8 cellular contexts compared by ENCODE assay signal in the genomic region with DNA sequence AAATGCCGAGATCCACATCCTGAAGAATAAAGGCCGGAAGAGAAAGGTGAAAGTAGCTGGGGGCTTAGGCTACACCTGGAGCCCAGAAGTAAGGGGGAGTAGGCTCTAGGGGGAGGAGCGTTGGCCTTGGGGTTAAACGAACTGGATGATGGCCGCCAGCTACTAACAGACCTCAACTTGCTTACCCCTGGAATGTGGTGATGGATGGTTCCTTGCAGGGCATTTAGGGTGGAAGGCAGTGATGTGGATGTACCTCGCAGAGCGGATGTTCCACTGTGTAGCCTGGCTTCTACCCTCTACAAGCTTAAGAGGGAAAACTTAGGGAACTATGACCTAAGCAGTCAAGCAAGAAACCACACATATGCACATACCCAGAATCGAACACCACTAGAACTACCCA. TPM values are rescaled to one million over a fixed set of nuclear protein-coding genes. Genes with fewer than 3 reads are reported as not detected.
DNase-seq lines count a peak whose midpoint lies in the region; ATAC-seq and TF ChIP-seq lines count a peak whose summit lies in the region.

No MANE protein-coding gene starts in this region.

- BruUV-seq in mammary epithelial cell (replicated peaks; lab: Mats Ljungman, UMichigan) = no TSS peak

- H3K4me1 ChIP-seq in KMS-11 (ENCODE audit: low read depth, poor library complexity, severe bottlenecking) = peaks cover 29% of the 10 kb centered on the region
- H3K4me1 ChIP-seq in mammary epithelial cell (ENCODE audit: insufficient read depth, low read length) = peaks cover 18% of the 10 kb centered on the region

- H3K27me3 ChIP-seq in KMS-11 (ENCODE audit: insufficient read depth, low read depth) = no peaks in the 10 kb centered on the region
- H3K27me3 ChIP-seq in mammary epithelial cell (ENCODE audit: insufficient read depth, low read length) = no peaks in the 10 kb centered on the region
- H3K27me3 ChIP-seq in neural cell (ENCODE audit: insufficient read depth, low read depth, low read length) = no peaks in the 10 kb centered on the region

- in situ Hi-C loops in mammary epithelial cell (cut with MboI; ENCODE audit: low sequenced_read_pairs in 2 of 2) = loop anchor here in 1 of 2 donors (25.0 kb wide), 1 partner anchor 208 kb away; the partner anchor contains the start of genes C16orf92 and DOC2A

- H3K9ac ChIP-seq in KMS-11 (peak overlapping the region; percentile 71; the same call in 1 of the 2 replicates), mammary epithelial cell (ENCODE audit: insufficient read depth, low read length) (no peak overlapping the region), neural cell (ENCODE audit: low read length) (peak overlapping the region; percentile 94)

- dilution Hi-C loops in mammary epithelial cell (cut with HindIII; ENCODE audit: low sequenced_read_pairs) = loop anchor here (5.0 kb wide), 2 partner anchors 87 to 137 kb away; no protein-coding TSS in a partner anchor

- CTCF ChIA-PET in mammary epithelial cell (lab: Charles Lee; ENCODE audit: low non-redundant PET) = no interaction called here

- no peaks in the 10 kb centered on the region for H3K9me3 ChIP-seq in mammary epithelial cell (replicated peaks; ENCODE audit: insufficient read depth, low read length)
- H3K9me3 ChIP-seq in neural cell (ENCODE audit: low read length) = no peaks in the 10 kb centered on the region

- H3K4me2 ChIP-seq in KMS-11 (peak overlapping the region; percentile 79), mammary epithelial cell (ENCODE audit: insufficient read depth, low read depth, low read length) (peak overlapping the region; percentile 100), neural cell (ENCODE audit: low read length) (no peak overlapping the region)

- WGBS in mammary epithelial cell (ENCODE audit: low coverage, missing lambda C conversion rate) = 68% methylated on average over 8 of the region's 8 CpGs

- DNase-seq in mammary epithelial cell (no peak), glomerular visceral epithelial cell (ENCODE audit: extremely low spot score) (no peak), activated gamma-delta T cell (lab: John Stamatoyannopoulos, UW) (no peak)
- no peak for DNase-seq in activated effector memory CD4-positive, alpha-beta T cell treated with anti-CD3 and anti-CD28 coated beads, Interleukin-2, amount 50 U/mL, for 16 hours

- TF ChIP-seq CTCF in C4-2B (conservative IDR thresholded peaks at IDR 0.05) (no peak), KMS-11 (conservative IDR thresholded peaks at IDR 0.05; ENCODE audit: low read depth, low read length) (no peak), mammary epithelial cell (conservative IDR thresholded peaks at IDR 0.05 in 1 of 2, IDR thresholded peaks at IDR 0.05 in 1 of 2; ENCODE audit: extremely low read depth in 1 of 2, insufficient read depth in 1 of 2, low read depth in 1 of 2, low read length in 2 of 2) (no peak), neural cell (IDR thresholded peaks at IDR 0.05; ENCODE audit: poor library complexity, severe bottlenecking) (no peak)

- peaks cover 7% of the 10 kb centered on the region for H3F3A ChIP-seq in neural cell (ENCODE audit: insufficient read depth, low read length, poor library complexity, severe bottlenecking)

- H3K4me3 ChIP-seq in KMS-11 (IDR thresholded peaks at IDR 0.05; ENCODE audit: insufficient read depth, low read depth, low read length) (no peak overlapping the region), mammary epithelial cell (replicated peaks in 1 of 3; ENCODE audit: insufficient read depth in 1 of 3, low read depth in 2 of 3, low read length in 3 of 3) (no peak overlapping the region), neural cell (ENCODE audit: low read length) (no peak overlapping the region)

- no peak for TF ChIP-seq RAD21 in neural cell (conservative IDR thresholded peaks at IDR 0.05)

- H3K79me2 ChIP-seq in KMS-11 (ENCODE audit: insufficient read depth, low read depth) = peaks cover 19% of the 10 kb centered on the region
- peaks cover 22% of the 10 kb centered on the region for H3K79me2 ChIP-seq in mammary epithelial cell (ENCODE audit: insufficient read depth, low read length)
- peaks cover 11% of the 10 kb centered on the region for H3K79me2 ChIP-seq in neural cell (replicated peaks; ENCODE audit: insufficient read depth, low read length)

- H3K27ac ChIP-seq in C4-2B (peak overlapping the region; percentile 94), KMS-11 (peak overlapping the region; percentile 78), mammary epithelial cell (ENCODE audit: insufficient read depth, low read depth, low read length) (no peak overlapping the region), neural cell (ENCODE audit: low read length) (peak overlapping the region; percentile 98)

- H3K36me3 ChIP-seq in KMS-11 (ENCODE audit: insufficient read depth) = peaks cover 17% of the 10 kb centered on the region; the same call in 1 of the 2 replicates
- peaks cover 11% of the 10 kb centered on the region for H3K36me3 ChIP-seq in mammary epithelial cell (ENCODE audit: insufficient read depth, low read length)
- no peaks in the 10 kb centered on the region for H3K36me3 ChIP-seq in neural cell (ENCODE audit: insufficient read depth, low read length)

- H3K9me2 ChIP-seq in neural cell (ENCODE audit: insufficient read depth, low read length) = no peaks in the 10 kb centered on the region

- ATAC-seq in GM18861 (IDR thresholded peaks at IDR 0.05; ENCODE audit: unreplicated experiment) = no peak

- H2AFZ ChIP-seq in KMS-11 (ENCODE audit: low read depth) (no peak overlapping the region), mammary epithelial cell (ENCODE audit: low read depth, low read length) (no peak overlapping the region), neural cell (ENCODE audit: low read depth, low read length) (no peak overlapping the region)

- no peak for TF ChIP-seq EP300 in neural cell (conservative IDR thresholded peaks at IDR 0.05; ENCODE audit: poor library complexity, severe bottlenecking)

- intact Hi-C loops in mammary epithelial cell (cut with micrococcal nuclease) = no loop called here

- H4K20me1 ChIP-seq in KMS-11 (ENCODE audit: insufficient read depth) = no peaks in the 10 kb centered on the region
- H4K20me1 ChIP-seq in mammary epithelial cell (ENCODE audit: insufficient read depth, low read length) = no peaks in the 10 kb centered on the region
- peaks cover 3% of the 10 kb centered on the region for H4K20me1 ChIP-seq in neural cell (ENCODE audit: insufficient read depth)

TF ChIP-seq in neural cell, 6 proteins besides CTCF, POLR2A, EP300 and RAD21:
- TF ChIP-seq TAF1 (IDR thresholded peaks at IDR 0.05; ENCODE audit: low read depth) = no peak
- TF ChIP-seq, protein P1, sequence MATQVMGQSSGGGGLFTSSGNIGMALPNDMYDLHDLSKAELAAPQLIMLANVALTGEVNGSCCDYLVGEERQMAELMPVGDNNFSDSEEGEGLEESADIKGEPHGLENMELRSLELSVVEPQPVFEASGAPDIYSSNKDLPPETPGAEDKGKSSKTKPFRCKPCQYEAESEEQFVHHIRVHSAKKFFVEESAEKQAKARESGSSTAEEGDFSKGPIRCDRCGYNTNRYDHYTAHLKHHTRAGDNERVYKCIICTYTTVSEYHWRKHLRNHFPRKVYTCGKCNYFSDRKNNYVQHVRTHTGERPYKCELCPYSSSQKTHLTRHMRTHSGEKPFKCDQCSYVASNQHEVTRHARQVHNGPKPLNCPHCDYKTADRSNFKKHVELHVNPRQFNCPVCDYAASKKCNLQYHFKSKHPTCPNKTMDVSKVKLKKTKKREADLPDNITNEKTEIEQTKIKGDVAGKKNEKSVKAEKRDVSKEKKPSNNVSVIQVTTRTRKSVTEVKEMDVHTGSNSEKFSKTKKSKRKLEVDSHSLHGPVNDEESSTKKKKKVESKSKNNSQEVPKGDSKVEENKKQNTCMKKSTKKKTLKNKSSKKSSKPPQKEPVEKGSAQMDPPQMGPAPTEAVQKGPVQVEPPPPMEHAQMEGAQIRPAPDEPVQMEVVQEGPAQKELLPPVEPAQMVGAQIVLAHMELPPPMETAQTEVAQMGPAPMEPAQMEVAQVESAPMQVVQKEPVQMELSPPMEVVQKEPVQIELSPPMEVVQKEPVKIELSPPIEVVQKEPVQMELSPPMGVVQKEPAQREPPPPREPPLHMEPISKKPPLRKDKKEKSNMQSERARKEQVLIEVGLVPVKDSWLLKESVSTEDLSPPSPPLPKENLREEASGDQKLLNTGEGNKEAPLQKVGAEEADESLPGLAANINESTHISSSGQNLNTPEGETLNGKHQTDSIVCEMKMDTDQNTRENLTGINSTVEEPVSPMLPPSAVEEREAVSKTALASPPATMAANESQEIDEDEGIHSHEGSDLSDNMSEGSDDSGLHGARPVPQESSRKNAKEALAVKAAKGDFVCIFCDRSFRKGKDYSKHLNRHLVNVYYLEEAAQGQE (IDR thresholded peaks at IDR 0.05; ENCODE audit: borderline replicate concordance) = no peak
- no peak for TF ChIP-seq EZH2 (IDR thresholded peaks at IDR 0.05; ENCODE audit: borderline replicate concordance, insufficient read depth, low read length, poor library complexity, severe bottlenecking)
- no peak for TF ChIP-seq MXI1 (conservative IDR thresholded peaks at IDR 0.05; ENCODE audit: poor library complexity, severe bottlenecking)
- no peak for TF ChIP-seq POLR2AphosphoS5 (IDR thresholded peaks at IDR 0.05)
- TF ChIP-seq SMC3 (conservative IDR thresholded peaks at IDR 0.05; ENCODE audit: poor library complexity) = no peak

RNA-seq across cellular contexts. Expression of gene MAZ, which starts 2.3 kb away (rescaled TPM):
- total RNA-seq in mammary epithelial cell = 100 to 1,000 TPM in 1 of 2 donors, 10 to 100 TPM in 1; 80.2 to 139 TPM
- polyA plus RNA-seq in mammary epithelial cell (117 TPM), neural cell (147 and 168 TPM in 2 replicates)
- polyA minus RNA-seq in mammary epithelial cell (374 TPM), neural cell (246 and 274 TPM in 2 replicates)

RNA-seq across cellular contexts. Expression of gene PRRT2, which starts 8.0 kb away (rescaled TPM):
- total RNA-seq in mammary epithelial cell = under 1 TPM in 1 of 2 donors, not detected in 1; 0.42 TPM
- polyA plus RNA-seq in mammary epithelial cell = 0.07 TPM
- not detected for polyA minus RNA-seq in mammary epithelial cell
- polyA plus RNA-seq in neural cell = 84.2 and 105 TPM in 2 replicates
- 29.9 and 40.6 TPM in 2 replicates for polyA minus RNA-seq in neural cell

RNA-seq across cellular contexts. Expression of gene PAGR1, which starts 11.9 kb away (rescaled TPM):
- 10 to 100 TPM; 13.7 to 24.9 TPM for total RNA-seq in mammary epithelial cell
- polyA plus RNA-seq in mammary epithelial cell (25.1 TPM), neural cell (86.8 and 88.7 TPM in 2 replicates)
- polyA minus RNA-seq in mammary epithelial cell (18.4 TPM), neural cell (21.9 and 24.0 TPM in 2 replicates)

RNA-seq across cellular contexts. Expression of gene KIF22, which starts 13.5 kb away (rescaled TPM):
- total RNA-seq in mammary epithelial cell = 10 to 100 TPM; 20.2 to 55.0 TPM
- polyA plus RNA-seq in mammary epithelial cell = 61.0 TPM
- 90.3 TPM for polyA minus RNA-seq in mammary epithelial cell
- polyA plus RNA-seq in neural cell = 81.1 and 89.7 TPM in 2 replicates
- 48.7 and 74.7 TPM in 2 replicates for polyA minus RNA-seq in neural cell

RNA-seq across cellular contexts. Expression of gene MVP, which starts 16.2 kb away (rescaled TPM):
- total RNA-seq in mammary epithelial cell = 100 to 1,000 TPM; 116 to 138 TPM
- polyA plus RNA-seq in mammary epithelial cell = 102 TPM
- 493 TPM for polyA minus RNA-seq in mammary epithelial cell
- polyA plus RNA-seq in neural cell = 2.5 and 5.7 TPM in 2 replicates
- polyA minus RNA-seq in neural cell = 2.1 and 3.2 TPM in 2 replicates

Comparison
In these comparisons a context has a peak if more than half of its experiments do, and no peak if none do; other contexts are left out.
1. RNA of gene PRRT2, which starts 8.0 kb away (polyA plus RNA-seq): 84.2 to 105 TPM in neural cell; 0.07 TPM in mammary epithelial cell (single experiment); every median in the first group is over 10 times any median in the second.